Comparison of ENCODE assay signal across 8 cellular contexts in genomic region chr1:38858833-38859560, GRCh38. TPM values are rescaled to one million over a fixed set of nuclear protein-coding genes. Genes with fewer than 3 reads are reported as not detected.
DNase-seq lines count a peak whose midpoint lies in the region; ATAC-seq and TF ChIP-seq lines count a peak whose summit lies in the region.

No MANE protein-coding gene starts in this region.

- H3K9ac ChIP-seq in NT2/D1 (ENCODE audit: insufficient read length, low read depth) (peak overlapping the region; percentile 81), neural progenitor cell (peak overlapping the region; percentile 77)

- H3K4me3 ChIP-seq in AG04450 (ENCODE audit: low read depth, low read length) (peak overlapping the region; percentile 93), NT2/D1 (ENCODE audit: insufficient read length, low read depth) (peak overlapping the region; percentile 71), foreskin fibroblast (ENCODE audit: low read depth in 1 of 2, low read length in 2 of 2) (peak overlapping the region; percentile 86 to 95), neural progenitor cell (peak overlapping the region; percentile 87), thoracic aorta (peak overlapping the region; percentile 90)

- H4K20me1 ChIP-seq in neural progenitor cell (ENCODE audit: low read depth): peaks cover 12% of the 10 kb centered on the region

- H3K27ac ChIP-seq in AG04450 (ENCODE audit: low read depth, low read length) (no peak overlapping the region), neural progenitor cell (no peak overlapping the region), thoracic aorta (peak overlapping the region; percentile 50 to 52)

- H3K4me1 Mint-ChIP-seq in neural progenitor cell: peaks cover 27% of the 10 kb centered on the region

- peak overlapping the region; percentile 96 for H3K4me3 Mint-ChIP-seq in neural progenitor cell

- H3K36me3 ChIP-seq in NT2/D1 (ENCODE audit: insufficient read depth, insufficient read length, low read length) (peaks cover 37% of the 10 kb centered on the region), neural progenitor cell (no peaks in the 10 kb centered on the region), thoracic aorta (peaks cover 13% of the 10 kb centered on the region)

- DNase-seq in AG04450 (ENCODE audit: low read depth, low spot score) (no peak), NT2/D1 (ENCODE audit: low read depth, low spot score) (no peak), foreskin fibroblast (peak; percentile 40 to 66), neural progenitor cell (ENCODE audit: low spot score) (no peak), thoracic aorta (ENCODE audit: low spot score) (peak; percentile 19)
- DNase-seq in activated T-helper 9 cell treated with anti-CD3 and anti-CD28 coated beads, Interleukin-2, amount 50 U/mL, for 16 hours (ENCODE audit: low read depth): peak; percentile 37

- H3F3A ChIP-seq in neural progenitor cell (ENCODE audit: low read depth): peaks cover 10% of the 10 kb centered on the region

- H3K27me3 ChIP-seq in AG04450 (ENCODE audit: control insufficient read depth, insufficient read depth, low read length) (no peaks in the 10 kb centered on the region), NT2/D1 (ENCODE audit: insufficient read depth, insufficient read length) (no peaks in the 10 kb centered on the region), neural progenitor cell (no peaks in the 10 kb centered on the region), thoracic aorta (replicated peaks; ENCODE audit: insufficient read depth) (no peaks in the 10 kb centered on the region)

- H3K27ac Mint-ChIP-seq in neural progenitor cell: no peak overlapping the region

- TF ChIP-seq CTCF in AG04450 (IDR thresholded peaks at IDR 0.05; ENCODE audit: low read depth, low read length) (no peak), foreskin fibroblast (IDR thresholded peaks at IDR 0.05; ENCODE audit: low read depth, low read length) (no peak), neural progenitor cell (IDR thresholded peaks at IDR 0.05) (no peak), thoracic aorta (IDR thresholded peaks at IDR 0.05) (no peak)

- no peaks in the 10 kb centered on the region for H3K9me3 Mint-ChIP-seq in neural progenitor cell

- H3K4me1 ChIP-seq in NT2/D1 (ENCODE audit: insufficient read depth, insufficient read length) (no peaks in the 10 kb centered on the region), neural progenitor cell (peaks cover 11% of the 10 kb centered on the region), thoracic aorta (ENCODE audit: control insufficient read depth in 1 of 2, low read depth in 2 of 2) (peaks cover 23 to 56% of the 10 kb centered on the region in 2 donors)

- H3K36me3 Mint-ChIP-seq in neural progenitor cell: peaks cover 2% of the 10 kb centered on the region

- H3K79me2 ChIP-seq in neural progenitor cell (ENCODE audit: low read depth): peaks cover 44% of the 10 kb centered on the region

- POLR2A ChIA-PET in AG04450 (lab: Yijun Ruan, JAX): interaction anchor here (0.5 kb wide), 1 partner anchor 66 kb away, joined by 3 read pairs; no protein-coding TSS in a partner anchor

- ATAC-seq in GM18868 (IDR thresholded peaks at IDR 0.05; ENCODE audit: unreplicated experiment) (peak; percentile 25), HG03097 (IDR thresholded peaks at IDR 0.05; ENCODE audit: low FRiP score, unreplicated experiment) (peak; percentile 29), thoracic aorta (ENCODE audit: insufficient number of reproducible peaks, low FRiP score, low read depth) (no peak)

- H3K27me3 Mint-ChIP-seq in neural progenitor cell (ENCODE audit: insufficient read depth, low read depth): no peaks in the 10 kb centered on the region

- H2AFZ ChIP-seq in neural progenitor cell (replicated peaks): peak overlapping the region; percentile 70

- CTCF ChIA-PET in AG04450 (lab: Charles Lee): interaction anchor here (0.7 to 2.4 kb wide), 2 partner anchors 24 to 233 kb away, joined by 3 to 11 read pairs; no protein-coding TSS in a partner anchor

- H3K4me2 ChIP-seq in neural progenitor cell: peak overlapping the region; percentile 96

- H3K9me3 ChIP-seq in AG04450 (ENCODE audit: control insufficient read depth, insufficient read depth, low read length): no peaks in the 10 kb centered on the region; the same call in 1 of the 2 replicates
- H3K9me3 ChIP-seq in NT2/D1 (ENCODE audit: insufficient read depth, low read length): no peaks in the 10 kb centered on the region
- no peaks in the 10 kb centered on the region for H3K9me3 ChIP-seq in neural progenitor cell (ENCODE audit: low read depth)
- H3K9me3 ChIP-seq in thoracic aorta: no peaks in the 10 kb centered on the region

RNA-seq across cellular contexts. Expression of gene RRAGC, which starts 0.6 kb away (rescaled TPM):
- polyA plus RNA-seq in AG04450 (2011; rRNA removed): 23.3 and 24.9 TPM in 2 replicates
- polyA minus RNA-seq in AG04450 (2011; rRNA and poly(A)+ RNA removed): 7.7 and 12.9 TPM in 2 replicates
- total RNA-seq in neural progenitor cell (ENCODE audit: low replicate concordance): 6.5 and 11.4 TPM in 2 replicates
- 10 to 100 TPM; 17.2 to 20.2 TPM for total RNA-seq in thoracic aorta

RNA-seq across cellular contexts. Expression of gene MYCBP, which starts 14.2 kb away (rescaled TPM):
- 13.7 and 17.3 TPM in 2 replicates for polyA plus RNA-seq in AG04450 (2011; rRNA removed)
- polyA minus RNA-seq in AG04450 (2011; rRNA and poly(A)+ RNA removed): 3.9 and 5.7 TPM in 2 replicates
- total RNA-seq in neural progenitor cell (ENCODE audit: low replicate concordance) (32.7 and 36.5 TPM in 2 replicates), thoracic aorta (1 to 10 TPM; 5.1 to 7.5 TPM)

RNA-seq across cellular contexts. Expression of gene GJA9, which starts 22.4 kb away (rescaled TPM):
- not detected in 2 replicates for polyA plus RNA-seq in AG04450 (2011; rRNA removed)
- polyA minus RNA-seq in AG04450 (2011; rRNA and poly(A)+ RNA removed): not detected in 2 replicates
- not detected in 2 replicates for total RNA-seq in neural progenitor cell (ENCODE audit: low replicate concordance)
- not detected for total RNA-seq in thoracic aorta

Comparison
In these comparisons a context has a peak if more than half of its experiments do, and no peak if none do; other contexts are left out.
1. DNase-seq: peak in activated T-helper 9 cell treated with anti-CD3 and anti-CD28 coated beads, Interleukin-2, amount 50 U/mL, for 16 hours (single experiment), foreskin fibroblast (2 of 2) and thoracic aorta (single experiment); none in AG04450 (single experiment), NT2/D1 (single experiment) and neural progenitor cell (single experiment).
2. H3K27ac ChIP-seq: peak in thoracic aorta (2 of 2); none in AG04450 (single experiment) and neural progenitor cell (single experiment).
3. Peak in every context shown above with its lines, with median percentiles within 50 percentile points of each other: H3K4me3 ChIP-seq.